8 cellular contexts compared by ENCODE assay signal in genomic region chr19:13765395-13766094, GRCh38. TPM values are rescaled to one million over a fixed set of nuclear protein-coding genes. Genes with fewer than 3 reads are reported as not detected.
A peak's percentile ranks its signal among the peaks of the same experiment; 100 is the strongest.
DNase-seq lines count a peak whose midpoint lies in the region; ATAC-seq and TF ChIP-seq lines count a peak whose summit lies in the region.

No MANE protein-coding gene starts in this region.

- no peak for TF ChIP-seq POLR2A in vagina (IDR thresholded peaks at IDR 0.05)

- H3K27ac ChIP-seq in left ventricle myocardium inferior (replicated peaks) (peak overlapping the region; percentile 86), lung (ENCODE audit: low read depth in 1 of 2, low read length in 1 of 2) (peak overlapping the region in 1 of 2 donors; percentile 63), vagina (peak overlapping the region; percentile 73)

- H3K27me3 ChIP-seq in left ventricle myocardium inferior (ENCODE audit: low read depth) (no peaks in the 10 kb centered on the region), lung (ENCODE audit: control insufficient read depth, insufficient read depth) (no peaks in the 10 kb centered on the region), vagina (no peaks in the 10 kb centered on the region)

- H3K4me1 ChIP-seq in left ventricle myocardium inferior (peaks cover 22% of the 10 kb centered on the region), lung (ENCODE audit: control insufficient read depth in 2 of 2, insufficient read depth in 2 of 2, low read length in 2 of 2) (peaks cover 0 to 4% of the 10 kb centered on the region in 2 donors), vagina (peaks cover 30% of the 10 kb centered on the region)

- WGBS in lung, 2 donors, result 48 to 57% methylated on average over 19 of the region's 19 CpGs

- intact Hi-C loops in left ventricle myocardium inferior (cut with micrococcal nuclease) (no loop called here), left ventricle myocardium superior (cut with micrococcal nuclease) (no loop called here), vagina (cut with DNase I) (no loop called here)

- H3K36me3 ChIP-seq in left ventricle myocardium inferior, result peaks cover 55% of the 10 kb centered on the region
- H3K36me3 ChIP-seq in lung (ENCODE audit: control insufficient read depth in 2 of 2, insufficient read depth in 2 of 2, low read length in 2 of 2), result peaks cover 3 to 35% of the 10 kb centered on the region in 2 donors
- peaks cover 0 to 49% of the 10 kb centered on the region in 2 donors for H3K36me3 ChIP-seq in vagina

- no peaks in the 10 kb centered on the region for H3K9me3 ChIP-seq in left ventricle myocardium inferior (replicated peaks)
- H3K9me3 ChIP-seq in lung (ENCODE audit: control insufficient read depth in 2 of 2, insufficient read depth in 1 of 2, low read length in 1 of 2), result no peaks in the 10 kb centered on the region
- H3K9me3 ChIP-seq in vagina, result no peaks in the 10 kb centered on the region

- DNase-seq in left ventricle myocardium inferior (no peak), left ventricle myocardium superior (no peak), astrocyte of the hippocampus (ENCODE audit: low read depth, low spot score) (peak; percentile 15), lung (ENCODE audit: low spot score) (no peak), vagina (ENCODE audit: extremely low spot score in 2 of 2) (no peak), cerebellar nuclear complex (lab: John Stamatoyannopoulos, UW) (no peak), NCI-H774 (lab: John Stamatoyannopoulos, UW) (no peak)
- DNase-seq in stimulated activated CD4-positive, alpha-beta T cell treated with anti-CD3 and anti-CD28 coated beads, Interleukin-1b, Interleukin-23, amount 100 ng/mL, for 48 hours, result no peak

- TF ChIP-seq CTCF in left ventricle myocardium inferior (IDR thresholded peaks at IDR 0.05; ENCODE audit: borderline replicate concordance) (no peak), lung (IDR thresholded peaks at IDR 0.05; ENCODE audit: control extremely low read depth, extremely low read depth) (no peak), vagina (IDR thresholded peaks at IDR 0.05) (no peak)

- ATAC-seq in left ventricle myocardium superior (no peak), lung (ENCODE audit: insufficient read depth, low FRiP score) (no peak)

- H3K4me3 ChIP-seq in left ventricle myocardium inferior (peak overlapping the region; percentile 88), lung (peak overlapping the region; percentile 66), vagina (peak overlapping the region; percentile 71 to 80)

RNA-seq across cellular contexts. Expression of gene MRI1, which starts 1.2 kb away (rescaled TPM):
- 13.7 TPM for total RNA-seq in left ventricle myocardium inferior
- 13.7 TPM for total RNA-seq in left ventricle myocardium superior
- 10 to 100 TPM; 35.4 to 63.2 TPM for total RNA-seq in lung
- 10 to 100 TPM; 23.5 to 24.4 TPM for polyA plus RNA-seq in lung
- total RNA-seq in vagina, result 69.0 TPM

RNA-seq across cellular contexts. Expression of gene C19orf53, which starts 8.7 kb away (rescaled TPM):
- total RNA-seq in left ventricle myocardium inferior, result 97.7 TPM
- total RNA-seq in left ventricle myocardium superior, result 91.1 TPM
- 10 to 100 TPM; 62.6 to 65.8 TPM for total RNA-seq in lung
- 100 to 1,000 TPM; 157 to 251 TPM for polyA plus RNA-seq in lung
- 189 TPM for total RNA-seq in vagina

RNA-seq across cellular contexts. Expression of gene ZSWIM4, which starts 29.7 kb away (rescaled TPM):
- total RNA-seq in left ventricle myocardium inferior, result 2.6 TPM
- total RNA-seq in left ventricle myocardium superior, result 2.3 TPM
- total RNA-seq in lung, result 10 to 100 TPM in 1 of 2 donors, 1 to 10 TPM in 1; 7.6 to 10.5 TPM
- 10 to 100 TPM in 1 of 2 donors, 1 to 10 TPM in 1; 3.7 to 10.0 TPM for polyA plus RNA-seq in lung
- total RNA-seq in vagina, result 13.0 TPM
